ENCODE assay signal across 12 cellular contexts in the genomic region with DNA sequence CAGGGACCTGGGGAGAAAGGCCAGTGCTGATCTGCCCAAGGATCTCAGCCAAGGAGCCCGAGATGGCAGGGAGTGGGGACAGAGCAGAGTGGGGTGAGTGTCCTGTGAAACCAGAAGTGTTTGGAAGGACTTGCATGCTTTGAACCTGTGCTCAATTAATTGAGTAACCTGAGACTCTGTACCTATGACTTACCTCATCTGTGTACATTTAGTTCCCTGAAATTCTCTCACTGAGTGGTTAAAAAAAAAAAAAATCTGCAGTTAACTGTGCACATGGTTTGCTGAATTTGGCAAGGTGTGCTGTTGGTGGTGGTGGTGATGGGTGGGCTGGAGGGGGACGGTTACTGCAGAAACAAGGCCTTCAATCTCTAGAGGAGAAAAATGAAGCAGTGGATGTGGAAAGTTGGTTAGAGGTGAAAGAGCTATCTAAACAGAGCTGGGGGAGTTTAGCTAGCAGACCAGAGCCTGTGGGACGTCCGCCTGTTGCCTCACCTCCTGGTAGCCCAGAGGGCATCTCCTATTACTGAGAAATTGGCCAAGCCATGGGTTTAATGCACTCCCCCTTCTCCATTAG. TPM values are rescaled to one million over a fixed set of nuclear protein-coding genes. Genes with fewer than 3 reads are reported as not detected.
DNase-seq lines count a peak whose midpoint lies in the region; ATAC-seq, FAIRE-seq and TF ChIP-seq lines count a peak whose summit lies in the region.
"Had no signal": no experiment of that assay in that cellular context is flagged by ENCODE, and none has a peak within 500 bp of the region (broad histone marks: within the 10 kb centered on the region; RNA-seq: fewer than 3 reads in every experiment).

No MANE protein-coding gene starts in this region.

- peaks cover 25% of the 10 kb centered on the region for H3K36me3 Mint-ChIP-seq in CD4-positive, CD25-positive, alpha-beta regulatory T cell
- peaks cover 3% of the 10 kb centered on the region for H3K36me3 Mint-ChIP-seq in T-helper 17 cell (ENCODE audit: low read depth)

- H3K27me3 ChIP-seq in CD4-positive, CD25-positive, alpha-beta regulatory T cell (ENCODE audit: control insufficient read depth, insufficient read depth, low read length) = no peaks in the 10 kb centered on the region
- H3K27me3 ChIP-seq in liver (ENCODE audit: control insufficient read depth in 4 of 4, insufficient read depth in 4 of 4, low read length in 3 of 4) = no peaks in the 10 kb centered on the region
- H3K27me3 ChIP-seq: BLaER1 treated with 17β-estradiol and CSF1 and Interleukin-3, amounts not matched to agents 10 nM and 100 nM had no signal

- intact Hi-C loops in posterior vena cava (cut with DNase I) = no loop called here

- no peaks in the 10 kb centered on the region for H3K9me3 Mint-ChIP-seq in CD4-positive, CD25-positive, alpha-beta regulatory T cell
- H3K9me3 Mint-ChIP-seq: activated T-cell treated with anti-CD3 and anti-CD28 coated beads, Interleukin-2, amount 50 U/mL, for 4 hours had no signal

- no peaks in the 10 kb centered on the region for H3K9me3 ChIP-seq in CD4-positive, CD25-positive, alpha-beta regulatory T cell (ENCODE audit: control insufficient read depth in 2 of 2, low read length in 2 of 2)
- H3K9me3 ChIP-seq in T-helper 17 cell (ENCODE audit: control insufficient read depth, low read length, poor library complexity, severe bottlenecking) (no peaks in the 10 kb centered on the region), liver (ENCODE audit: control insufficient read depth in 4 of 4, low read length in 3 of 4) (no peaks in the 10 kb centered on the region)
- H3K9me3 ChIP-seq: BLaER1 treated with 17β-estradiol and CSF1 and Interleukin-3, amounts not matched to agents 10 nM and 100 nM had no signal

- peak overlapping the region; percentile 81 for H3K27ac ChIP-seq in CD4-positive, CD25-positive, alpha-beta regulatory T cell (ENCODE audit: insufficient read depth, low read length, poor library complexity, severe bottlenecking)
- H3K27ac ChIP-seq in liver (ENCODE audit: low read depth in 1 of 2, low read length in 2 of 2) = peak overlapping the region; percentile 88 to 95
- H3K27ac ChIP-seq: BLaER1 treated with 17β-estradiol and CSF1 and Interleukin-3, amounts not matched to agents 10 nM and 100 nM had no signal

- TF ChIP-seq RAD21 in liver (IDR thresholded peaks at IDR 0.05) = peak; percentile 3 to 31

- TF ChIP-seq CTCF in liver (IDR thresholded peaks at IDR 0.05; ENCODE audit: low read depth, low read length, missing input control) = no peak

- H3K4me3 Mint-ChIP-seq in CD4-positive, CD25-positive, alpha-beta regulatory T cell = peak overlapping the region; percentile 67 to 99 (median 87)
- peak overlapping the region; percentile 71 for H3K4me3 Mint-ChIP-seq in T-helper 17 cell

- no peaks in the 10 kb centered on the region for H3K36me3 ChIP-seq in CD4-positive, CD25-positive, alpha-beta regulatory T cell (ENCODE audit: control insufficient read depth, insufficient read depth, low read length)
- no peaks in the 10 kb centered on the region for H3K36me3 ChIP-seq in liver (ENCODE audit: control insufficient read depth in 4 of 4, insufficient read depth in 3 of 4, low read depth in 1 of 4, low read length in 3 of 4)
- H3K36me3 ChIP-seq: BLaER1 treated with 17β-estradiol and CSF1 and Interleukin-3, amounts not matched to agents 10 nM and 100 nM had no signal

- TF ChIP-seq POLR2A in GM12891 (IDR thresholded peaks at IDR 0.05; ENCODE audit: low read depth, low read length) = no peak

- peak overlapping the region; percentile 60 for H3K4me3 ChIP-seq in CD4-positive, CD25-positive, alpha-beta regulatory T cell (ENCODE audit: low read depth, low read length)
- H3K4me3 ChIP-seq in liver (ENCODE audit: low read depth in 1 of 3, low read length in 3 of 3) = no peak overlapping the region
- H3K4me3 ChIP-seq: BLaER1 treated with 17β-estradiol and CSF1 and Interleukin-3, amounts not matched to agents 10 nM and 100 nM had no signal

- H3K9ac ChIP-seq in liver (ENCODE audit: low read depth in 1 of 2, low read length in 2 of 2) = peak overlapping the region; percentile 65 to 90
- H3K9ac ChIP-seq: BLaER1 treated with 17β-estradiol and CSF1 and Interleukin-3, amounts not matched to agents 10 nM and 100 nM had no signal

- FAIRE-seq in GM12891 (lab: Jason Lieb, UNC) = peak; percentile 58
- FAIRE-seq: colon had no signal

- no peak for ATAC-seq in CD4-positive, CD25-positive, alpha-beta regulatory T cell (ENCODE audit: low read depth in 2 of 2)
- no peak for ATAC-seq in T-helper 17 cell
- no peak for ATAC-seq in HG03354 (IDR thresholded peaks at IDR 0.05; ENCODE audit: poor library complexity, severe bottlenecking, unreplicated experiment)
- ATAC-seq in GM21717 (IDR thresholded peaks at IDR 0.05; ENCODE audit: unreplicated experiment) = no peak
- ATAC-seq: activated T-cell treated with anti-CD3 and anti-CD28 coated beads, Interleukin-2, amount 50 U/mL, for 4 hours had no signal

- no peaks in the 10 kb centered on the region for H3K27me3 Mint-ChIP-seq in CD4-positive, CD25-positive, alpha-beta regulatory T cell
- H3K27me3 Mint-ChIP-seq in T-helper 17 cell = no peaks in the 10 kb centered on the region

- H3K4me1 Mint-ChIP-seq in CD4-positive, CD25-positive, alpha-beta regulatory T cell = peaks cover 54 to 100% (median 90%) of the 10 kb centered on the region in 4 donors
- H3K4me1 Mint-ChIP-seq in T-helper 17 cell = peaks cover 91% of the 10 kb centered on the region

- H3K27ac Mint-ChIP-seq in CD4-positive, CD25-positive, alpha-beta regulatory T cell = peak overlapping the region; percentile 85 to 99 (median 93)
- H3K27ac Mint-ChIP-seq in T-helper 17 cell = peak overlapping the region; percentile 99

- WGBS in liver = 39% methylated on average over 4 of the region's 4 CpGs

- peaks cover 99% of the 10 kb centered on the region for H3K4me1 ChIP-seq in CD4-positive, CD25-positive, alpha-beta regulatory T cell (ENCODE audit: control insufficient read depth, insufficient read depth, low read length, poor library complexity, severe bottlenecking)
- H3K4me1 ChIP-seq in liver (ENCODE audit: control insufficient read depth in 4 of 4, insufficient read depth in 4 of 4, low read length in 3 of 4) = peaks cover 13 to 66% (median 22%) of the 10 kb centered on the region in 4 donors

- DNase-seq in CD4-positive, CD25-positive, alpha-beta regulatory T cell = no peak
- DNase-seq in GM12891 (ENCODE audit: insufficient read length, low spot score) (no peak), T-helper 17 cell (no peak), posterior vena cava (ENCODE audit: low spot score) (no peak), cerebellar cortex (ENCODE audit: low spot score) (no peak)
- DNase-seq: activated T-cell treated with anti-CD3 and anti-CD28 coated beads, Interleukin-2, amount 50 U/mL, for 4 hours; OCI-M1 had no signal

TF ChIP-seq in GM12891, 5 proteins besides CTCF, POLR2A, EP300 and RAD21:
- no peak for TF ChIP-seq POLR2AphosphoS5 (IDR thresholded peaks at IDR 0.05; ENCODE audit: low read depth, low read length)
- 0 out of 2 replicates have a peak, but pooled peaks have one; percentile 14 for TF ChIP-seq POU2F2 (IDR thresholded peaks at IDR 0.05; ENCODE audit: low read depth, low read length)

TF ChIP-seq in liver, 16 proteins besides CTCF, POLR2A, EP300 and RAD21 (continues in another document):
- TF ChIP-seq HNF4A (conservative IDR thresholded peaks at IDR 0.05) (peak; percentile 93 to 96), JUND (IDR thresholded peaks at IDR 0.05) (peak; percentile 87 to 88), NR2F2 (IDR thresholded peaks at IDR 0.05) (no peak)
- TF ChIP-seq, protein P1, sequence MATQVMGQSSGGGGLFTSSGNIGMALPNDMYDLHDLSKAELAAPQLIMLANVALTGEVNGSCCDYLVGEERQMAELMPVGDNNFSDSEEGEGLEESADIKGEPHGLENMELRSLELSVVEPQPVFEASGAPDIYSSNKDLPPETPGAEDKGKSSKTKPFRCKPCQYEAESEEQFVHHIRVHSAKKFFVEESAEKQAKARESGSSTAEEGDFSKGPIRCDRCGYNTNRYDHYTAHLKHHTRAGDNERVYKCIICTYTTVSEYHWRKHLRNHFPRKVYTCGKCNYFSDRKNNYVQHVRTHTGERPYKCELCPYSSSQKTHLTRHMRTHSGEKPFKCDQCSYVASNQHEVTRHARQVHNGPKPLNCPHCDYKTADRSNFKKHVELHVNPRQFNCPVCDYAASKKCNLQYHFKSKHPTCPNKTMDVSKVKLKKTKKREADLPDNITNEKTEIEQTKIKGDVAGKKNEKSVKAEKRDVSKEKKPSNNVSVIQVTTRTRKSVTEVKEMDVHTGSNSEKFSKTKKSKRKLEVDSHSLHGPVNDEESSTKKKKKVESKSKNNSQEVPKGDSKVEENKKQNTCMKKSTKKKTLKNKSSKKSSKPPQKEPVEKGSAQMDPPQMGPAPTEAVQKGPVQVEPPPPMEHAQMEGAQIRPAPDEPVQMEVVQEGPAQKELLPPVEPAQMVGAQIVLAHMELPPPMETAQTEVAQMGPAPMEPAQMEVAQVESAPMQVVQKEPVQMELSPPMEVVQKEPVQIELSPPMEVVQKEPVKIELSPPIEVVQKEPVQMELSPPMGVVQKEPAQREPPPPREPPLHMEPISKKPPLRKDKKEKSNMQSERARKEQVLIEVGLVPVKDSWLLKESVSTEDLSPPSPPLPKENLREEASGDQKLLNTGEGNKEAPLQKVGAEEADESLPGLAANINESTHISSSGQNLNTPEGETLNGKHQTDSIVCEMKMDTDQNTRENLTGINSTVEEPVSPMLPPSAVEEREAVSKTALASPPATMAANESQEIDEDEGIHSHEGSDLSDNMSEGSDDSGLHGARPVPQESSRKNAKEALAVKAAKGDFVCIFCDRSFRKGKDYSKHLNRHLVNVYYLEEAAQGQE (IDR thresholded peaks at IDR 0.05) = peak; percentile 25
- TF ChIP-seq, protein P2, sequence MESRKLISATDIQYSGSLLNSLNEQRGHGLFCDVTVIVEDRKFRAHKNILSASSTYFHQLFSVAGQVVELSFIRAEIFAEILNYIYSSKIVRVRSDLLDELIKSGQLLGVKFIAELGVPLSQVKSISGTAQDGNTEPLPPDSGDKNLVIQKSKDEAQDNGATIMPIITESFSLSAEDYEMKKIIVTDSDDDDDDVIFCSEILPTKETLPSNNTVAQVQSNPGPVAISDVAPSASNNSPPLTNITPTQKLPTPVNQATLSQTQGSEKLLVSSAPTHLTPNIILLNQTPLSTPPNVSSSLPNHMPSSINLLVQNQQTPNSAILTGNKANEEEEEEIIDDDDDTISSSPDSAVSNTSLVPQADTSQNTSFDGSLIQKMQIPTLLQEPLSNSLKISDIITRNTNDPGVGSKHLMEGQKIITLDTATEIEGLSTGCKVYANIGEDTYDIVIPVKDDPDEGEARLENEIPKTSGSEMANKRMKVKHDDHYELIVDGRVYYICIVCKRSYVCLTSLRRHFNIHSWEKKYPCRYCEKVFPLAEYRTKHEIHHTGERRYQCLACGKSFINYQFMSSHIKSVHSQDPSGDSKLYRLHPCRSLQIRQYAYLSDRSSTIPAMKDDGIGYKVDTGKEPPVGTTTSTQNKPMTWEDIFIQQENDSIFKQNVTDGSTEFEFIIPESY (IDR thresholded peaks at IDR 0.05) = peak; percentile 90

RNA-seq across cellular contexts. Expression of a gene that starts 8.9 kb away (rescaled TPM):
- 441 TPM for total RNA-seq in CD4-positive, CD25-positive, alpha-beta regulatory T cell
- polyA plus RNA-seq in CD4-positive, CD25-positive, alpha-beta regulatory T cell = 100 to 1,000 TPM; 143 to 169 (median 162) TPM
- 49.9 TPM for polyA plus RNA-seq in GM12891 (2012; ENCODE audit: low read depth, missing spikeins)
- total RNA-seq in T-helper 17 cell (100 to 1,000 TPM; 273 to 331 TPM), liver (100 to 1,000 TPM in 1 of 2 donors, 10 to 100 TPM in 1; 26.9 to 124 TPM), posterior vena cava (10 to 100 TPM in 1 of 2 donors, 1 to 10 TPM in 1; 9.4 to 15.7 TPM)
- polyA plus RNA-seq in liver = 10 to 100 TPM; 14.6 to 23.8 TPM
